In the genomic region with DNA sequence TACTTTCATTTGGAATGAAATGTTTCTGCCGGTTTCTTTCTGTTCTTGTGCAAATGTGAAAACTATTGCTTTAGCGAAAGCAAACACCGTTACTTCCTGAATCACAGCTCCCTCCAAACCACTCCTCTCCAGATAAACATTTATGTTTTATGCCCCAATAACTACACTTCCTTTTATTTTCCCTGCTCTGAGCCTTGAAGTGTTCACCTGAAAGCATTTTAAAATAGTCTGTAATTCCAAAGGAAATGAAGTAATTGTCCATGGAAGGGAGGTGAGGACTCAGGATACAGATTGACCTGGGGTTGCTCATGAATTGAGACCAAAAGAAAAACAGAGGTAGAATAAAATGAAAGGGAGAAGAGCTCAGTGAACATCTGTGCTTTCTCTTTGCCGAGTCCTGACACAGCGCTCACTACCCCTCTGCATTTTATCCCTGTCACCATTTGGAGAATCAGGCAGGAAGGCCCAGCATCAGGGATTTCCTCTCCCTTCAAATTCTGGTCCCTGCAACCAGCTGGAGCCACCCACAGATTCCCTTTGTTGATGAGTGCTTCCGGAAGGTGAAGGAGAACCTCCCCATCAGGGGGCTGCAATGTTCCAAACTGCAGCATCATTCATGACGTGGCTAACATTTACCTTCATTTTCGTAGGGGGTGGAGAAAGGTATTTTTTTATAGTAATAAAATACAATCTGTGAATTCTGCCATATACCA, we compare ENCODE assay signal across 9 cellular contexts.
A peak's percentile ranks its signal among the peaks of the same experiment; 100 is the strongest.
DNase-seq lines count a peak whose midpoint lies in the region; ATAC-seq, FAIRE-seq and TF ChIP-seq lines count a peak whose summit lies in the region.
"Had no signal": no experiment of that assay in that cellular context is flagged by ENCODE, and none has a peak within 500 bp of the region (broad histone marks: within the 10 kb centered on the region; RNA-seq: fewer than 3 reads in every experiment).

No MANE protein-coding gene starts in this region.

- CTCF ChIA-PET in mammary epithelial cell (lab: Charles Lee; ENCODE audit: low non-redundant PET): no interaction called here

- H3K79me2 ChIP-seq in DND-41 (ENCODE audit: insufficient read depth, low read length) (no peaks in the 10 kb centered on the region), Karpas-422 (ENCODE audit: low read length) (no peaks in the 10 kb centered on the region), mammary epithelial cell (ENCODE audit: insufficient read depth, low read length) (no peaks in the 10 kb centered on the region)

- peak overlapping the region; percentile 33; the same call in 1 of the 2 replicates for H3K9ac ChIP-seq in DND-41 (ENCODE audit: low read depth, low read length)
- H3K9ac ChIP-seq in Karpas-422 (ENCODE audit: low read length): no peak overlapping the region
- no peak overlapping the region for H3K9ac ChIP-seq in kidney (ENCODE audit: low read length in 2 of 2)
- no peak overlapping the region for H3K9ac ChIP-seq in mammary epithelial cell (ENCODE audit: insufficient read depth, low read length)

- H4K20me1 ChIP-seq in DND-41 (ENCODE audit: insufficient read depth, low read length) (no peaks in the 10 kb centered on the region), Karpas-422 (ENCODE audit: insufficient read depth, low read depth, low read length) (no peaks in the 10 kb centered on the region), mammary epithelial cell (ENCODE audit: insufficient read depth, low read length) (no peaks in the 10 kb centered on the region)

- TF ChIP-seq CTCF in DND-41 (IDR thresholded peaks at IDR 0.05; ENCODE audit: borderline replicate concordance, extremely low read depth, low read length, poor library complexity, severe bottlenecking): no peak
- TF ChIP-seq CTCF in neutrophil (IDR thresholded peaks at IDR 0.05): no peak
- no peak for TF ChIP-seq CTCF in kidney (IDR thresholded peaks at IDR 0.05; ENCODE audit: borderline replicate concordance, extremely low read depth, insufficient read depth)
- TF ChIP-seq CTCF in mammary epithelial cell (conservative IDR thresholded peaks at IDR 0.05 in 1 of 2, IDR thresholded peaks at IDR 0.05 in 1 of 2; ENCODE audit: extremely low read depth in 1 of 2, insufficient read depth in 1 of 2, low read depth in 1 of 2, low read length in 2 of 2): no peak

- H3K36me3 ChIP-seq in DND-41 (ENCODE audit: insufficient read depth, low read length): no peaks in the 10 kb centered on the region
- H3K36me3 ChIP-seq in neutrophil: no peaks in the 10 kb centered on the region
- H3K36me3 ChIP-seq in Karpas-422 (ENCODE audit: insufficient read depth, low read length): no peaks in the 10 kb centered on the region
- H3K36me3 ChIP-seq in kidney (ENCODE audit: control insufficient read depth in 1 of 2, insufficient read depth in 2 of 2, low read length in 2 of 2): no peaks in the 10 kb centered on the region
- H3K36me3 ChIP-seq in mammary epithelial cell (ENCODE audit: insufficient read depth, low read length): no peaks in the 10 kb centered on the region

- DNase-seq in DND-41 (no peak), NCI-H1930 (lab: John Stamatoyannopoulos, UW) (peak; percentile 67 to 72), dermis blood vessel endothelial cell (peak; percentile 69), Karpas-422 (no peak), kidney (no peak), mammary epithelial cell (no peak)
- no peak for DNase-seq in activated naive CD4-positive, alpha-beta T cell treated with anti-CD3 and anti-CD28 coated beads, Interleukin-2, amount 50 U/mL, for 16 hours
- DNase-seq: posterior cingulate gyrus had no signal

- H3K4me3 ChIP-seq in DND-41 (ENCODE audit: low read depth in 1 of 2, low read length in 2 of 2) (no peak overlapping the region), neutrophil (ENCODE audit: low read depth in 1 of 2, low read length in 1 of 2) (peak overlapping the region in 1 of 2 experiments; percentile 2), Karpas-422 (ENCODE audit: low read length) (no peak overlapping the region), kidney (ENCODE audit: low read length in 2 of 2) (no peak overlapping the region), mammary epithelial cell (replicated peaks in 1 of 3; ENCODE audit: insufficient read depth in 1 of 3, low read depth in 2 of 3, low read length in 3 of 3) (no peak overlapping the region)

- intact Hi-C loops in kidney (cut with DNase I) (no loop called here), mammary epithelial cell (cut with micrococcal nuclease) (no loop called here)

- H3K27ac ChIP-seq in DND-41 (ENCODE audit: low read length): peak overlapping the region; percentile 63
- peak overlapping the region; percentile 65 for H3K27ac ChIP-seq in neutrophil
- H3K27ac ChIP-seq in Karpas-422 (ENCODE audit: low read length): no peak overlapping the region
- H3K27ac ChIP-seq in kidney (ENCODE audit: low read depth in 2 of 2, low read length in 2 of 2): peak overlapping the region in 1 of 2 donors; percentile 41
- H3K27ac ChIP-seq in mammary epithelial cell (ENCODE audit: insufficient read depth, low read depth, low read length): no peak overlapping the region

- ATAC-seq in DND-41 (ENCODE audit: insufficient read depth, low read depth): no peak

- H3K9me2 ChIP-seq in Karpas-422 (replicated peaks; ENCODE audit: insufficient read depth, low read length): no peaks in the 10 kb centered on the region

- H3K9me3 ChIP-seq in DND-41 (ENCODE audit: insufficient read depth, low read length, severe bottlenecking) (no peaks in the 10 kb centered on the region), neutrophil (no peaks in the 10 kb centered on the region), Karpas-422 (ENCODE audit: low read length) (no peaks in the 10 kb centered on the region), kidney (ENCODE audit: control insufficient read depth in 1 of 2, low read length in 2 of 2) (no peaks in the 10 kb centered on the region), mammary epithelial cell (replicated peaks; ENCODE audit: insufficient read depth, low read length) (no peaks in the 10 kb centered on the region)

- H3K4me2 ChIP-seq in DND-41 (ENCODE audit: insufficient read depth, low read length) (peak overlapping the region; percentile 30), Karpas-422 (ENCODE audit: low read depth, low read length, poor library complexity, severe bottlenecking) (no peak overlapping the region), mammary epithelial cell (ENCODE audit: insufficient read depth, low read depth, low read length) (no peak overlapping the region)

- BruUV-seq in mammary epithelial cell (replicated peaks; lab: Mats Ljungman, UMichigan): no TSS peak

- dilution Hi-C loops in mammary epithelial cell (cut with HindIII; ENCODE audit: low sequenced_read_pairs): no loop called here

- H2AFZ ChIP-seq in DND-41 (ENCODE audit: low read depth, low read length) (peak overlapping the region; percentile 81), Karpas-422 (ENCODE audit: low read length) (no peak overlapping the region; the same call in 1 of the 2 replicates), mammary epithelial cell (ENCODE audit: low read depth, low read length) (no peak overlapping the region)

- in situ Hi-C loops in mammary epithelial cell (cut with MboI; ENCODE audit: low sequenced_read_pairs in 2 of 2): no loop called here

- H3K27me3 ChIP-seq in DND-41 (ENCODE audit: insufficient read depth, low read length, poor library complexity) (no peaks in the 10 kb centered on the region), neutrophil (no peaks in the 10 kb centered on the region), Karpas-422 (ENCODE audit: low read length) (no peaks in the 10 kb centered on the region), mammary epithelial cell (ENCODE audit: insufficient read depth, low read length) (no peaks in the 10 kb centered on the region)

- FAIRE-seq in kidney (lab: Jason Lieb, UNC): no peak

- peaks cover 46% of the 10 kb centered on the region for H3K4me1 ChIP-seq in DND-41 (ENCODE audit: insufficient read depth, low read length)
- H3K4me1 ChIP-seq in neutrophil (ENCODE audit: control insufficient read depth in 1 of 2, insufficient read depth in 1 of 2, low read depth in 1 of 2, low read length in 1 of 2): peaks cover 0 to 20% of the 10 kb centered on the region in 2 experiments
- H3K4me1 ChIP-seq in Karpas-422 (ENCODE audit: low read length): peaks cover 29% of the 10 kb centered on the region
- peaks cover 3 to 5% of the 10 kb centered on the region in 2 donors for H3K4me1 ChIP-seq in kidney (ENCODE audit: control insufficient read depth in 1 of 2, insufficient read depth in 1 of 2, low read depth in 1 of 2, low read length in 2 of 2)
- H3K4me1 ChIP-seq in mammary epithelial cell (ENCODE audit: insufficient read depth, low read length): no peaks in the 10 kb centered on the region

- WGBS in mammary epithelial cell (ENCODE audit: low coverage, missing lambda C conversion rate): 64% methylated on average over 8 of the region's 8 CpGs

Comparison
In these comparisons a context has a peak if more than half of its experiments do, and no peak if none do; other contexts are left out.
1. DNase-seq: peak in NCI-H1930 (2 of 2) and dermis blood vessel endothelial cell (single experiment); none in DND-41 (single experiment), Karpas-422 (single experiment), kidney (single experiment), activated naive CD4-positive, alpha-beta T cell treated with anti-CD3 and anti-CD28 coated beads, Interleukin-2, amount 50 U/mL, for 16 hours (single experiment) and mammary epithelial cell (single experiment).
2. H3K27ac ChIP-seq: peak in DND-41 (single experiment) and neutrophil (single experiment); none in Karpas-422 (single experiment) and mammary epithelial cell (single experiment).